Comparison of ENCODE assay signal across 11 cellular contexts in genomic region chr6:4350571-4351505, GRCh38.
DNase-seq lines count a peak whose midpoint lies in the region; ATAC-seq and TF ChIP-seq lines count a peak whose summit lies in the region.
"Had no signal": no experiment of that assay in that cellular context is flagged by ENCODE, and none has a peak within 500 bp of the region (broad histone marks: within the 10 kb centered on the region; RNA-seq: fewer than 3 reads in every experiment).

No MANE protein-coding gene starts in this region.

- CTCF ChIA-PET in SK-N-SH (lab: Yijun Ruan, JAX): interaction anchor here (0.9 kb wide), 1 partner anchor 10 kb away, joined by 3 read pairs; no protein-coding TSS in a partner anchor

- TF ChIP-seq CTCF in SK-N-SH (IDR thresholded peaks at IDR 0.05) (no peak), coronary artery (IDR thresholded peaks at IDR 0.05) (no peak), tibial nerve (IDR thresholded peaks at IDR 0.05) (no peak)

- H3K4me2 ChIP-seq in SK-N-SH: peak overlapping the region; percentile 73

- H3K4me3 ChIP-seq in SK-N-SH (ENCODE audit: low read depth in 2 of 2, low read length in 1 of 2): peak overlapping the region in 1 of 2 experiments; percentile 24; a peak in 1 of 4 replicates
- peak overlapping the region; percentile 62 for H3K4me3 ChIP-seq in coronary artery
- no peak overlapping the region for H3K4me3 ChIP-seq in tibial nerve

- H3K36me3 ChIP-seq in SK-N-SH (replicated peaks in 1 of 2; ENCODE audit: control insufficient read depth in 1 of 2, insufficient read depth in 2 of 2, low read length in 1 of 2): no peaks in the 10 kb centered on the region
- no peaks in the 10 kb centered on the region for H3K36me3 ChIP-seq in tibial nerve

- H3K79me2 ChIP-seq in SK-N-SH (ENCODE audit: insufficient read depth): no peaks in the 10 kb centered on the region

- H3K9me3 ChIP-seq in SK-N-SH (no peaks in the 10 kb centered on the region), tibial nerve (no peaks in the 10 kb centered on the region)

- no peak for TF ChIP-seq POLR2A in tibial nerve (IDR thresholded peaks at IDR 0.05)

- ATAC-seq in SK-N-SH treated with all-trans-retinoic acid at 6 μM for 48 hours (no peak), left lobe of liver (peak; percentile 34), GM19397 (IDR thresholded peaks at IDR 0.05; ENCODE audit: unreplicated experiment) (no peak), HG03045 (IDR thresholded peaks at IDR 0.05; ENCODE audit: unreplicated experiment) (no peak)
- ATAC-seq: stimulated activated effector memory CD8-positive, alpha-beta T cell treated with anti-CD3 and anti-CD28 coated beads, Interleukin-12 subunit alpha, Interleukin-12 subunit beta, amount 100 ng/mL, for 72 hours had no signal

- no peak overlapping the region; the same call in 1 of the 2 replicates for H3K9ac ChIP-seq in SK-N-SH

- no peak for TF ChIP-seq RAD21 in SK-N-SH (IDR thresholded peaks at IDR 0.05; ENCODE audit: low read length)

- POLR2A ChIA-PET in SK-N-SH (lab: Yijun Ruan, JAX): no interaction called here

- H2AFZ ChIP-seq in SK-N-SH (ENCODE audit: low read depth): no peak overlapping the region

- no peaks in the 10 kb centered on the region for H4K20me1 ChIP-seq in SK-N-SH (ENCODE audit: insufficient read depth)

- H3K27me3 ChIP-seq in SK-N-SH (ENCODE audit: insufficient read depth): no peaks in the 10 kb centered on the region
- no peaks in the 10 kb centered on the region for H3K27me3 ChIP-seq in tibial nerve

- H3F3A ChIP-seq in SK-N-SH (replicated peaks; ENCODE audit: insufficient read depth): peaks cover 19% of the 10 kb centered on the region

- DNase-seq in SK-N-SH (no peak), coronary artery (ENCODE audit: low spot score) (no peak), left lobe of liver (ENCODE audit: low spot score) (no peak), tibial nerve (ENCODE audit: low spot score in 2 of 2) (no peak), NCI-H2227 treated with DMSO at 0.1 percent for 48 hours (lab: John Stamatoyannopoulos, UW) (no peak)
- DNase-seq: activated CD4-positive, alpha-beta T cell treated with anti-CD3 and anti-CD28 coated beads, Interleukin-2, amount 10 ng/mL, durations not matched to agents 24 days and 14 days; activated naive CD4-positive, alpha-beta T cell treated with anti-CD3 and anti-CD28 coated beads for 36 hours had no signal

- peaks cover 0 to 16% of the 10 kb centered on the region in 2 experiments; a peak in 2 of 4 replicates for H3K4me1 ChIP-seq in SK-N-SH (ENCODE audit: control insufficient read depth in 1 of 2, insufficient read depth in 2 of 2, low read depth in 1 of 2, low read length in 1 of 2)
- peaks cover 0 to 32% (median 9%) of the 10 kb centered on the region in 4 donors for H3K4me1 ChIP-seq in tibial nerve

- WGBS in SK-N-SH (ENCODE audit: low lambda C conversion rate): 53% methylated on average over 8 of the region's 8 CpGs
- WGBS in tibial nerve, 2 donors: 58 to 65% methylated on average over 8 of the region's 8 CpGs

- TF ChIP-seq EP300 in SK-N-SH (IDR thresholded peaks at IDR 0.05; ENCODE audit: borderline replicate concordance in 1 of 2, low read depth in 1 of 2, low read length in 1 of 2): no peak
- TF ChIP-seq EP300 in tibial nerve (IDR thresholded peaks at IDR 0.05): peak in 1 of 2 donors; percentile 15

- no peaks in the 10 kb centered on the region for H3K9me2 ChIP-seq in SK-N-SH

- H3K27ac ChIP-seq in SK-N-SH (ENCODE audit: low read depth in 2 of 2, low read length in 1 of 2): peak overlapping the region in 1 of 2 experiments; percentile 78; a peak in 2 of 4 replicates
- peak overlapping the region; percentile 59 to 85 for H3K27ac ChIP-seq in coronary artery
- peak overlapping the region in 3 of 4 donors; percentile 33 to 83 (median 83) for H3K27ac ChIP-seq in tibial nerve

TF ChIP-seq in SK-N-SH, 30 proteins besides CTCF, POLR2A, EP300 and RAD21:
- TF ChIP-seq GATA2 (CRISPR knock-in tag; IDR thresholded peaks at IDR 0.05) (no peak), EZH2phosphoT487 (IDR thresholded peaks at IDR 0.05; ENCODE audit: borderline replicate concordance, low read depth) (no peak), YY1 (IDR thresholded peaks at IDR 0.05; ENCODE audit: low read depth) (no peak), NFIC (IDR thresholded peaks at IDR 0.05; ENCODE audit: borderline replicate concordance) (peak; percentile 26; the same call in 1 of the 2 replicates), SMC3 (IDR thresholded peaks at IDR 0.05; ENCODE audit: low read depth, low read length) (no peak), USF2 (IDR thresholded peaks at IDR 0.05; ENCODE audit: borderline replicate concordance, low read depth, low read length) (no peak), ELF1 (IDR thresholded peaks at IDR 0.05) (no peak), REST (IDR thresholded peaks at IDR 0.05; ENCODE audit: low read depth, low read length) (peak; percentile 68; the same call in 1 of the 2 replicates)

TF ChIP-seq in SK-N-SH treated with all-trans-retinoic acid at 6 μM for 48 hours, 23 proteins besides CTCF, POLR2A, EP300 and RAD21 (continues in another document):
- TF ChIP-seq ESRRG (CRISPR knock-in tag; IDR thresholded peaks at IDR 0.05): no peak
- TF ChIP-seq ZNF8 (CRISPR knock-in tag; IDR thresholded peaks at IDR 0.05): no peak
- no peak for TF ChIP-seq ARNTL (CRISPR knock-in tag; IDR thresholded peaks at IDR 0.05; ENCODE audit: borderline replicate concordance, low read depth)
- TF ChIP-seq ZFP3 (CRISPR knock-in tag; IDR thresholded peaks at IDR 0.05): no peak
- TF ChIP-seq TSHZ2 (CRISPR knock-in tag; IDR thresholded peaks at IDR 0.05): no peak
- no peak for TF ChIP-seq CSDC2 (CRISPR knock-in tag; IDR thresholded peaks at IDR 0.05)
- TF ChIP-seq CSRNP3 (CRISPR knock-in tag; IDR thresholded peaks at IDR 0.05): no peak
- no peak for TF ChIP-seq CREB5 (CRISPR knock-in tag; IDR thresholded peaks at IDR 0.05; ENCODE audit: low read depth)
- no peak for TF ChIP-seq TOX (CRISPR knock-in tag; IDR thresholded peaks at IDR 0.05; ENCODE audit: borderline replicate concordance)
- TF ChIP-seq ZNF565 (CRISPR knock-in tag; conservative IDR thresholded peaks at IDR 0.05; ENCODE audit: low read depth): no peak
- no peak for TF ChIP-seq ISL1 (CRISPR knock-in tag; IDR thresholded peaks at IDR 0.05)
- no peak for TF ChIP-seq OSR1 (CRISPR knock-in tag; IDR thresholded peaks at IDR 0.05)
- no peak for TF ChIP-seq ZFP30 (CRISPR knock-in tag; IDR thresholded peaks at IDR 0.05)
